36 cellular contexts compared by ENCODE assay signal in the genomic region with DNA sequence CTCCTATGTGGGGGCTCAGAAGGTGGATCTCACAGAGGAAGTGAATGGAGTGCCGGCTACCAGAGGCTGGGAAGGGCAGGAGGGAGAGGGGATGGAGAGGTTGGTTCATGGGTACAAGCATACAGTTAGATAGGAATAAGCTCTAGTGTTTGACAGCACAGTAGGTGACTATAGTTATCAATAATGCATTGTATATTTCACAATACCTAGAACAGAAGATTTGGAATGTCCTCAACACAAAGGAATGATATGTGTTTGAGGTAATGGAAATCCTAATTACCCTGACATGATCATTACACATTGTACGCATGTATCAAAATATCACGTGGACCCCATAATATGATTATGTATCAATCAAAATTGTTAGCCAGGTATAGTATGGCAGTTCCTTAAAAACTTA.
"Had no signal": no experiment of that assay in that cellular context is flagged by ENCODE, and none has a peak within 500 bp of the region (broad histone marks: within the 10 kb centered on the region; RNA-seq: fewer than 3 reads in every experiment).

No MANE protein-coding gene starts in this region.

- H3K36me3 Mint-ChIP-seq: activated CD4-positive, alpha-beta memory T cell treated with anti-CD3 and anti-CD28 coated beads for 36 hours; activated naive CD4-positive, alpha-beta T cell treated with anti-CD3 and anti-CD28 coated beads, Interleukin-2, amount 10 ng/mL, durations not matched to agents 7 days and 5 days; activated naive CD4-positive, alpha-beta T cell treated with anti-CD3 and anti-CD28 coated beads, Interleukin-2, amount 50 U/mL, for 72 hours; activated naive CD8-positive, alpha-beta T cell treated with anti-CD3 and anti-CD28 coated beads for 36 hours had no signal

- ATAC-seq: activated CD8-positive, alpha-beta T cell treated with anti-CD3 and anti-CD28 coated beads for 36 hours; activated naive CD4-positive, alpha-beta T cell treated with anti-CD3 and anti-CD28 coated beads, Interleukin-2, amount 50 U/mL, for 72 hours; activated T-cell treated with anti-CD3 and anti-CD28 coated beads, Interleukin-2, amount 50 U/mL, for 4 hours; activated T-cell treated with anti-CD3 and anti-CD28 coated beads, Interleukin-2, amount 50 U/mL, for 72 hours; activated T-helper 17 cell treated with anti-CD3 and anti-CD28 coated beads, Interleukin-2, amount 50 U/mL, for 72 hours; body of pancreas had no signal

- H3K4me3 ChIP-seq: adrenal gland, body of pancreas, breast epithelium had no signal

- H3K27me3 Mint-ChIP-seq: activated B cell treated with CpG ODN at 0.5 μM for 24 hours; activated CD4-positive, alpha-beta memory T cell treated with anti-CD3 and anti-CD28 coated beads for 36 hours; activated CD8-positive, alpha-beta T cell treated with anti-CD3 and anti-CD28 coated beads for 36 hours; activated naive CD8-positive, alpha-beta T cell treated with anti-CD3 and anti-CD28 coated beads for 36 hours; activated T-helper 17 cell treated with anti-CD3 and anti-CD28 coated beads, Interleukin-2, amount 50 U/mL, for 72 hours had no signal

- H3K9me3 Mint-ChIP-seq: activated B cell treated with CpG ODN at 0.5 μM for 24 hours; activated CD4-positive, alpha-beta memory T cell treated with anti-CD3 and anti-CD28 coated beads for 36 hours; activated CD4-positive, alpha-beta T cell treated with anti-CD3 and anti-CD28 coated beads, Interleukin-2, amount 10 ng/mL, durations not matched to agents 24 days and 14 days; activated CD8-positive, alpha-beta T cell treated with anti-CD3 and anti-CD28 coated beads for 36 hours; activated naive CD4-positive, alpha-beta T cell treated with anti-CD3 and anti-CD28 coated beads, Interleukin-2, amount 10 ng/mL, durations not matched to agents 7 days and 5 days; activated naive CD4-positive, alpha-beta T cell treated with anti-CD3 and anti-CD28 coated beads, Interleukin-2, amount 50 U/mL, for 72 hours; activated naive CD8-positive, alpha-beta T cell treated with anti-CD3 and anti-CD28 coated beads for 36 hours; activated T-cell treated with anti-CD3 and anti-CD28 coated beads, Interleukin-2, amount 50 U/mL, for 4 hours; activated T-cell treated with anti-CD3 and anti-CD28 coated beads, Interleukin-2, amount 50 U/mL, for 72 hours; activated T-helper 1 cell treated with anti-CD3 and anti-CD28 coated beads, Interleukin-12 subunit alpha, Interleukin-12 subunit beta, Interleukin-2, Interleukin-4 antibody, amounts not matched to agents 30 ng/mL and 10 ng/mL and 1 ng/mL, durations not matched to agents 14 hours and 24 hours and 36 hours; activated T-helper 17 cell treated with anti-CD3 and anti-CD28 coated beads, Interleukin-2, amount 50 U/mL, for 72 hours; T-helper 1 cell treated with Interleukin-12 subunit alpha and Interleukin-12 subunit beta and Interleukin-4 antibody, amounts not matched to agents 30 μg/mL and 1 μg/mL, for 36 hours; T-helper 2 cell treated with Interferon-gamma antibody and Interleukin-4, amounts not matched to agents 5 μg/mL and 100 μg/mL, for 36 hours had no signal

- H3K27ac Mint-ChIP-seq: activated B cell treated with CpG ODN at 0.5 μM for 24 hours; activated CD4-positive, alpha-beta memory T cell treated with anti-CD3 and anti-CD28 coated beads for 36 hours; activated CD4-positive, alpha-beta T cell treated with anti-CD3 and anti-CD28 coated beads, Interleukin-2, amount 10 ng/mL, durations not matched to agents 24 days and 14 days; activated CD8-positive, alpha-beta T cell treated with anti-CD3 and anti-CD28 coated beads for 36 hours; activated naive CD4-positive, alpha-beta T cell treated with anti-CD3 and anti-CD28 coated beads, Interleukin-2, amount 10 ng/mL, durations not matched to agents 7 days and 5 days; activated naive CD4-positive, alpha-beta T cell treated with anti-CD3 and anti-CD28 coated beads, Interleukin-2, amount 50 U/mL, for 72 hours; activated naive CD8-positive, alpha-beta T cell treated with anti-CD3 and anti-CD28 coated beads for 36 hours; activated T-cell treated with anti-CD3 and anti-CD28 coated beads, Interleukin-2, amount 50 U/mL, for 72 hours; activated T-helper 1 cell treated with anti-CD3 and anti-CD28 coated beads, Interleukin-12 subunit alpha, Interleukin-12 subunit beta, Interleukin-2, Interleukin-4 antibody, amounts not matched to agents 30 ng/mL and 10 ng/mL and 1 ng/mL, durations not matched to agents 14 hours and 24 hours and 36 hours; activated T-helper 17 cell treated with anti-CD3 and anti-CD28 coated beads, Interleukin-2, amount 50 U/mL, for 72 hours; T-helper 1 cell treated with Interleukin-12 subunit alpha and Interleukin-12 subunit beta and Interleukin-4 antibody, amounts not matched to agents 30 μg/mL and 1 μg/mL, for 36 hours; T-helper 2 cell treated with Interferon-gamma antibody and Interleukin-4, amounts not matched to agents 5 μg/mL and 100 μg/mL, for 36 hours had no signal

- H3K36me3 ChIP-seq: adrenal gland, brain microvascular endothelial cell, breast epithelium had no signal

- DNase-seq: activated B cell treated with CpG ODN at 0.5 μM for 24 hours; activated CD4-positive, alpha-beta memory T cell treated with anti-CD3 and anti-CD28 coated beads for 36 hours; activated CD4-positive, alpha-beta T cell treated with anti-CD3 and anti-CD28 coated beads for 4 hours; activated CD4-positive, alpha-beta T cell treated with anti-CD3 and anti-CD28 coated beads, Interleukin-2, amount 10 ng/mL, durations not matched to agents 24 days and 14 days; activated CD4-positive, alpha-beta T cell treated with anti-CD3 and anti-CD28 coated beads, Interleukin-2, amount 50 U/mL, for 1 hour; activated CD4-positive, alpha-beta T cell treated with anti-CD3 and anti-CD28 coated beads, Interleukin-2, amount 50 U/mL, for 4 hours; activated CD4-positive, CD25-positive, alpha-beta regulatory T cell treated with anti-CD3 and anti-CD28 coated beads, Interleukin-2, amount 50 U/mL, for 72 hours; activated CD8-positive, alpha-beta memory T cell treated with anti-CD3 and anti-CD28 coated beads, Interleukin-2, amount 50 U/mL, for 4 hours; activated CD8-positive, alpha-beta T cell treated with anti-CD3 and anti-CD28 coated beads for 36 hours; activated effector memory CD4-positive, alpha-beta T cell treated with anti-CD3 and anti-CD28 coated beads, Interleukin-2, amount 50 U/mL, for 16 hours; activated gamma-delta T cell treated with Interleukin-2 at 50 U/mL for 16 hours; activated naive CD4-positive, alpha-beta T cell; activated naive CD4-positive, alpha-beta T cell treated with anti-CD3 and anti-CD28 coated beads, Interleukin-2, amount 10 ng/mL, durations not matched to agents 7 days and 5 days; activated naive CD8-positive, alpha-beta T cell treated with anti-CD3 and anti-CD28 coated beads for 36 hours; activated T-cell treated with anti-CD3 and anti-CD28 coated beads for 4 hours; activated T-cell treated with anti-CD3 and anti-CD28 coated beads, Interleukin-2, amount 50 U/mL, for 1 hour; activated T-cell treated with anti-CD3 and anti-CD28 coated beads, Interleukin-2, amount 50 U/mL, for 4 hours; activated T-cell treated with anti-CD3 and anti-CD28 coated beads, Interleukin-2, amount 50 U/mL, for 72 hours; adrenal gland; amniotic stem cell; aorta; body of pancreas; brain microvascular endothelial cell; central memory CD4-positive, alpha-beta T cell; T-helper 1 cell; T-helper 2 cell; T-helper 9 cell had no signal

- H3K4me3 Mint-ChIP-seq: activated B cell treated with CpG ODN at 0.5 μM for 24 hours; activated CD4-positive, alpha-beta memory T cell treated with anti-CD3 and anti-CD28 coated beads for 36 hours; activated CD4-positive, alpha-beta T cell treated with anti-CD3 and anti-CD28 coated beads, Interleukin-2, amount 10 ng/mL, durations not matched to agents 24 days and 14 days; activated CD8-positive, alpha-beta T cell treated with anti-CD3 and anti-CD28 coated beads for 36 hours; activated naive CD4-positive, alpha-beta T cell treated with anti-CD3 and anti-CD28 coated beads, Interleukin-2, amount 10 ng/mL, durations not matched to agents 7 days and 5 days; activated naive CD8-positive, alpha-beta T cell treated with anti-CD3 and anti-CD28 coated beads for 36 hours; activated T-cell treated with anti-CD3 and anti-CD28 coated beads, Interleukin-2, amount 50 U/mL, for 4 hours; activated T-cell treated with anti-CD3 and anti-CD28 coated beads, Interleukin-2, amount 50 U/mL, for 72 hours; activated T-helper 1 cell treated with anti-CD3 and anti-CD28 coated beads, Interleukin-12 subunit alpha, Interleukin-12 subunit beta, Interleukin-2, Interleukin-4 antibody, amounts not matched to agents 30 ng/mL and 10 ng/mL and 1 ng/mL, durations not matched to agents 14 hours and 24 hours and 36 hours; activated T-helper 17 cell treated with anti-CD3 and anti-CD28 coated beads, Interleukin-2, amount 50 U/mL, for 72 hours; T-helper 1 cell treated with Interleukin-12 subunit alpha and Interleukin-12 subunit beta and Interleukin-4 antibody, amounts not matched to agents 30 μg/mL and 1 μg/mL, for 36 hours; T-helper 2 cell treated with Interferon-gamma antibody and Interleukin-4, amounts not matched to agents 5 μg/mL and 100 μg/mL, for 36 hours had no signal

- H3K27me3 ChIP-seq: adrenal gland, body of pancreas, brain microvascular endothelial cell, breast epithelium had no signal

- FAIRE-seq: astrocyte, TTC549 had no signal

- H3K27ac ChIP-seq: adrenal gland, brain microvascular endothelial cell, breast epithelium, VCaP had no signal

- H3K9me3 ChIP-seq: adrenal gland, body of pancreas, breast epithelium had no signal

- H3K4me1 ChIP-seq: breast epithelium had no signal

- H3K4me1 Mint-ChIP-seq: activated B cell treated with CpG ODN at 0.5 μM for 24 hours; activated CD4-positive, alpha-beta T cell treated with anti-CD3 and anti-CD28 coated beads, Interleukin-2, amount 10 ng/mL, durations not matched to agents 24 days and 14 days had no signal
